Comparison of ENCODE assay signal across 8 cellular contexts in the genomic region with DNA sequence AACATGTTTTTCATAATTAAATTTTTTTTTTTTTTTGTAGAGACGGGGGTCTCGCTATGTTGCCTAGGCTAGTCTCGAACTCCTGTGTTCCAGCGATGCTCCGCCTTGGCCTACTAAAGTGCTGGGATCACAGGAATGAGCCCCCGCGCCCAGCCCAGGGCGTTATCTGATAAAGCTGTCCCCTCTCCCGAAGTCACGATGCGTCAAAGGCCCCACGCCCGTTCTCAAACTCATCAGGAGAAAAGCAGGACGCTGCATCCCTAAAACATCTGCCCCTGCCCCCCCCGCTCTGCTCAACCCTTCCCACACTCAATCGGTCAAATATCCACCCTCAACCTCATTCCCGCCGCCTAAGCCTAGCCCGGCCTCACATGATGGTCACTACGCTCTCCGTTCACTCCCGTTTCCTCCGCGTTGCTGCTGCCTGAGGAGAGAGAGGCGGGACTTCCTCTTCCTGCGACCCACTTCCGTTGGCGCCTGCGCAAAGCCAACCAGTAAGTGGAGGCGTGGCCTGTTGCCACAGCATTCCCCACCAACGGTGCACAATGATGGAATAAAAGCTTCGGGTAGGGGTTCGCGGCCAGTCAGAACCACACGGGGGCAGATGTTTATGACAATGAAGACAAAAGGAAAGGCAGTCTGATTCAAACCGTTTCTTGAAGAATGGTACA. TPM values are rescaled to one million over a fixed set of nuclear protein-coding genes. Genes with fewer than 3 reads are reported as not detected.
DNase-seq lines count a peak whose midpoint lies in the region; FAIRE-seq and TF ChIP-seq lines count a peak whose summit lies in the region.

A gene (minus strand): TSS at position 438 of the 671 bp plus-strand sequence. CDS start 65 bp downstream, at position 373.

- H3K4me1 Mint-ChIP-seq in Caco-2 (ENCODE audit: low read depth, unreplicated experiment) = no peaks in the 10 kb centered on the region

- H3K27me3 ChIP-seq in Caco-2 (replicated peaks; ENCODE audit: control insufficient read depth, insufficient read depth, low read length) (no peaks in the 10 kb centered on the region), endothelial cell of umbilical vein (ENCODE audit: control insufficient read depth in 2 of 2, insufficient read depth in 2 of 2, low read length in 2 of 2) (no peaks in the 10 kb centered on the region)

- H3K36me3 ChIP-seq in Caco-2 (ENCODE audit: control insufficient read depth, insufficient read depth, low read length) (peaks cover 10% of the 10 kb centered on the region), endothelial cell of umbilical vein (ENCODE audit: control insufficient read depth in 2 of 2, extremely low read depth in 1 of 2, insufficient read depth in 2 of 2, low read length in 2 of 2) (peaks cover 8 to 19% of the 10 kb centered on the region in 2 experiments)

- H4K20me1 ChIP-seq in endothelial cell of umbilical vein (replicated peaks; ENCODE audit: control insufficient read depth, extremely low read depth, insufficient read depth, low read length) = no peaks in the 10 kb centered on the region

- H3K27ac Mint-ChIP-seq in Caco-2 (ENCODE audit: unreplicated experiment) = peak within 1 kb of the TSS; percentile 93

- dilution Hi-C loops in endothelial cell of umbilical vein (cut with MboI; ENCODE audit: extremely low pct_ligation_motif_present, low sequenced_read_pairs) = no loop called here

- peaks cover 57% of the 10 kb centered on the region for H3K36me3 Mint-ChIP-seq in Caco-2 (ENCODE audit: insufficient read depth, unreplicated experiment)

- BruUV-seq in Caco-2 (replicated peaks; lab: Mats Ljungman, UMichigan) = TSS peak; percentile 87
- BruUV-seq in endothelial cell of umbilical vein (replicated peaks; lab: Mats Ljungman, UMichigan) = TSS peak; percentile 50

- H3K27me3 Mint-ChIP-seq in Caco-2 (ENCODE audit: insufficient read depth, unreplicated experiment) = no peaks in the 10 kb centered on the region

- H3K79me2 ChIP-seq in endothelial cell of umbilical vein (ENCODE audit: control insufficient read depth, insufficient read depth, low read length) = peaks cover 24% of the 10 kb centered on the region

- H3K9ac ChIP-seq in endothelial cell of umbilical vein (replicated peaks; ENCODE audit: extremely low read depth, insufficient read depth, low read length) = peak within 1 kb of the TSS; percentile 88

- H3K4me3 ChIP-seq in Caco-2 (ENCODE audit: low read depth, low read length) = peak within 1 kb of the TSS; percentile 95
- H3K4me3 ChIP-seq in endothelial cell of umbilical vein (replicated peaks in 1 of 3; ENCODE audit: insufficient read depth in 1 of 3, low read depth in 1 of 3, low read length in 3 of 3) = peak within 1 kb of the TSS; percentile 70 to 93 (median 85)

- POLR2A ChIA-PET in Caco-2 (lab: Charles Lee) (interaction anchor here (0.5 to 3.7 kb wide), 20 partner anchors 9 to 1143 kb away, joined by 3 to 56 read pairs (median 4); a partner anchor contains a TSS), endothelial cell of umbilical vein (lab: Charles Lee) (interaction anchor here (0.5 to 1.8 kb wide), 7 partner anchors 14 to 1139 kb away, joined by 3 to 10 read pairs (median 4); a partner anchor contains a TSS)

- H3K4me1 ChIP-seq in Caco-2 (peaks cover 4% of the 10 kb centered on the region; the same call in 1 of the 2 replicates), endothelial cell of umbilical vein (ENCODE audit: control insufficient read depth, extremely low read depth, insufficient read depth, low read length) (peaks cover 9% of the 10 kb centered on the region)

- no peaks in the 10 kb centered on the region for H3K9me1 ChIP-seq in endothelial cell of umbilical vein (replicated peaks; ENCODE audit: control insufficient read depth, extremely low read depth, insufficient read depth, low read length)

- H3K27ac ChIP-seq in endothelial cell of umbilical vein (ENCODE audit: insufficient read depth, low read depth, low read length) = peak within 1 kb of the TSS; percentile 82

- H3K9me3 ChIP-seq in Caco-2 (no peaks in the 10 kb centered on the region), endothelial cell of umbilical vein (replicated peaks; ENCODE audit: control insufficient read depth, insufficient read depth, low read length) (no peaks in the 10 kb centered on the region)

- peak within 1 kb of the TSS; percentile 74 for H3K4me2 ChIP-seq in endothelial cell of umbilical vein (ENCODE audit: insufficient read depth, low read length)

- peak within 1 kb of the TSS; percentile 80 for H2AFZ ChIP-seq in endothelial cell of umbilical vein (ENCODE audit: low read depth, low read length)

- TF ChIP-seq CTCF in Caco-2 (IDR thresholded peaks at IDR 0.05; ENCODE audit: insufficient read depth in 1 of 2, low read depth in 1 of 2, low read length in 1 of 2, severe bottlenecking in 1 of 2, unreplicated experiment in 1 of 2) (no peak), GM20000 (IDR thresholded peaks at IDR 0.05; ENCODE audit: extremely low read depth, missing control alignments) (no peak), endothelial cell of umbilical vein (IDR thresholded peaks at IDR 0.05; ENCODE audit: extremely low read depth in 1 of 2, insufficient read depth in 1 of 2, low read depth in 1 of 2, low read length in 2 of 2) (no peak)

- intact Hi-C loops in Caco-2 (cut with micrococcal nuclease; ENCODE audit: unreplicated experiment) (loop anchor here (1.0 to 2.0 kb wide), 3 partner anchors 14 to 107 kb away; a partner anchor contains a TSS), endothelial cell of umbilical vein (cut with micrococcal nuclease) (loop anchor here (1.0 to 5.0 kb wide), 8 partner anchors 10 to 264 kb away; a partner anchor contains a TSS)

- CTCF ChIA-PET in Caco-2 (lab: Charles Lee) = interaction anchor here (1.0 to 3.9 kb wide), 21 partner anchors 10 to 213 kb away, joined by 3 to 46 read pairs (median 8); a partner anchor contains a TSS
- CTCF ChIA-PET in endothelial cell of umbilical vein (lab: Charles Lee) = interaction anchor here (1.0 to 5.1 kb wide), 21 partner anchors 9 to 252 kb away, joined by 3 to 56 read pairs (median 6); a partner anchor contains a TSS

- H3K4me3 Mint-ChIP-seq in Caco-2 (ENCODE audit: unreplicated experiment) = peak within 1 kb of the TSS; percentile 83

- FAIRE-seq in endothelial cell of umbilical vein (lab: Jason Lieb, UNC) = no peak

- peak; percentile 98 for TF ChIP-seq POLR2A in endothelial cell of umbilical vein (IDR thresholded peaks at IDR 0.05; ENCODE audit: low read depth, low read length)

- DNase-seq in Caco-2 = peak; percentile 97 to 98
- DNase-seq in GM20000 (ENCODE audit: low spot score) = peak; percentile 91
- peak; percentile 93 for DNase-seq in HS-5 (ENCODE audit: low read depth)
- DNase-seq in NOMO-1 treated with dmso at 0.1 percent for 144 hours (lab: John Stamatoyannopoulos, UW; ENCODE audit: unreplicated experiment) = peak; percentile 87
- peak; percentile 87 for DNase-seq in activated CD8-positive, alpha-beta memory T cell treated with anti-CD3 and anti-CD28 coated beads, Interleukin-2, amount 50 U/mL, for 24 hours (ENCODE audit: extremely low read depth)
- DNase-seq in endothelial cell of umbilical vein (ENCODE audit: low read depth, low spot score) = peak; percentile 96
- DNase-seq in midbrain (lab: John Stamatoyannopoulos, UW) = peak; percentile 98
- DNase-seq in stimulated activated CD8-positive, alpha-beta memory T cell treated with anti-CD3 and anti-CD28 coated beads, Interleukin-15, amount 100 ng/mL, for 48 hours (ENCODE audit: low read depth in 2 of 2) = peak; percentile 86 to 90

- no peaks in the 10 kb centered on the region for H3K9me3 Mint-ChIP-seq in Caco-2 (ENCODE audit: unreplicated experiment)

TF ChIP-seq in endothelial cell of umbilical vein, 7 proteins besides CTCF, POLR2A, EP300 and RAD21:
- TF ChIP-seq POLR2AphosphoS5 (IDR thresholded peaks at IDR 0.05; ENCODE audit: insufficient read depth, low read depth, low read length) (peak; percentile 96), JUN (IDR thresholded peaks at IDR 0.05; ENCODE audit: borderline replicate concordance, insufficient read depth, insufficient read length, low read depth) (no peak), GATA2 (IDR thresholded peaks at IDR 0.05; ENCODE audit: insufficient read depth, insufficient read length, low read depth, low read length) (peak; percentile 47), EZH2 (IDR thresholded peaks at IDR 0.05; ENCODE audit: borderline replicate concordance, low read depth, low read length, severe bottlenecking) (no peak), FOS (IDR thresholded peaks at IDR 0.05; ENCODE audit: borderline replicate concordance, insufficient read depth, low read length) (no peak), MYC (IDR thresholded peaks at IDR 0.05; ENCODE audit: low read depth, low read length) (peak; percentile 77)
- TF ChIP-seq, protein P1, sequence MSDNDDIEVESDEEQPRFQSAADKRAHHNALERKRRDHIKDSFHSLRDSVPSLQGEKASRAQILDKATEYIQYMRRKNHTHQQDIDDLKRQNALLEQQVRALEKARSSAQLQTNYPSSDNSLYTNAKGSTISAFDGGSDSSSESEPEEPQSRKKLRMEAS (IDR thresholded peaks at IDR 0.05; ENCODE audit: insufficient read depth, insufficient read length) = peak; percentile 53

RNA-seq across cellular contexts. Expression of the gene that starts here (rescaled TPM):
- total RNA-seq in Caco-2 (2022) (579 and 587 TPM in 2 replicates), endothelial cell of umbilical vein (519 and 532 TPM in 2 replicates)
- polyA plus RNA-seq in endothelial cell of umbilical vein = 406 and 512 TPM in 2 replicates
- 648 and 876 TPM in 2 replicates for polyA plus RNA-seq in endothelial cell of umbilical vein (2011; cell fraction: cytosol; rRNA removed)
- polyA plus RNA-seq in endothelial cell of umbilical vein (2011; cell fraction: nucleus; rRNA removed) = 199 and 204 TPM in 2 replicates
- 523 and 699 TPM in 2 replicates for polyA plus RNA-seq in endothelial cell of umbilical vein (2012)
- 216 and 235 TPM in 2 replicates for polyA minus RNA-seq in endothelial cell of umbilical vein
- 64.3 TPM for polyA minus RNA-seq in endothelial cell of umbilical vein (2011; cell fraction: cytosol; rRNA and poly(A)+ RNA removed)
- polyA minus RNA-seq in endothelial cell of umbilical vein (2011; cell fraction: nucleus; rRNA and poly(A)+ RNA removed) = 23.7 and 27.2 TPM in 2 replicates

Comparison
In these comparisons a context has a peak if more than half of its experiments do, and no peak if none do; other contexts are left out.
1. Peak in every context shown above with its lines: DNase-seq, H3K4me3 ChIP-seq and H3K27ac ChIP-seq.